9 cellular contexts compared by ENCODE assay signal in genomic region chr6:134052776-134053120, GRCh38. TPM values are rescaled to one million over a fixed set of nuclear protein-coding genes. Genes with fewer than 3 reads are reported as not detected.
DNase-seq lines count a peak whose midpoint lies in the region; ATAC-seq and TF ChIP-seq lines count a peak whose summit lies in the region.
"Had no signal": no experiment of that assay in that cellular context is flagged by ENCODE, and none has a peak within 500 bp of the region (broad histone marks: within the 10 kb centered on the region; RNA-seq: fewer than 3 reads in every experiment).

No MANE protein-coding gene starts in this region.

- WGBS in ectodermal cell, 2 experiments = 0 to 4% methylated on average over 1 of the region's 1 CpG
- no CpG with 5 or more reads among the region's 1 CpG for WGBS in neuronal stem cell (ENCODE audit: extremely low coverage in 2 of 2, insufficient read length in 2 of 2, insufficient replicate concordance in 1 of 2), 2 donors

- H3K9me2 ChIP-seq in Loucy (replicated peaks; ENCODE audit: low read depth, low read length) = no peaks in the 10 kb centered on the region

- H3K4me3 Mint-ChIP-seq in CD14-positive monocyte = peak overlapping the region; percentile 95 to 97

- H3K4me3 ChIP-seq in Loucy (ENCODE audit: low read length, poor library complexity, severe bottlenecking) = peak overlapping the region; percentile 74
- peak overlapping the region; percentile 64 for H3K4me3 ChIP-seq in ectodermal cell (ENCODE audit: insufficient read depth, low read depth, low read length)
- peak overlapping the region in 1 of 2 donors; percentile 83 for H3K4me3 ChIP-seq in neuronal stem cell (ENCODE audit: low read length in 2 of 2)

- no peak overlapping the region for H3K14ac ChIP-seq in neuronal stem cell (ENCODE audit: low read length)

- H3K27ac ChIP-seq in ectodermal cell (ENCODE audit: insufficient read depth, low read depth, low read length, poor library complexity, severe bottlenecking) = peak overlapping the region; percentile 1
- peak overlapping the region; percentile 68 for H3K27ac ChIP-seq in neuronal stem cell (replicated peaks; ENCODE audit: low read length)

- H3K36me3 ChIP-seq in Loucy (ENCODE audit: insufficient read depth, low read length) (no peaks in the 10 kb centered on the region), ectodermal cell (ENCODE audit: control insufficient read depth, insufficient read depth, low read length) (no peaks in the 10 kb centered on the region), neuronal stem cell (replicated peaks in 1 of 2; ENCODE audit: control insufficient read depth in 2 of 2, insufficient read depth in 2 of 2, low read length in 2 of 2) (no peaks in the 10 kb centered on the region)

- H2AK5ac ChIP-seq in neuronal stem cell (ENCODE audit: low read depth, low read length) = no peak overlapping the region

- H3K79me1 ChIP-seq in neuronal stem cell (ENCODE audit: low read depth, low read length) = peaks cover 2% of the 10 kb centered on the region

- no peaks in the 10 kb centered on the region for H4K20me1 ChIP-seq in Loucy (ENCODE audit: insufficient read depth, low read length, poor library complexity, severe bottlenecking)

- H3K18ac ChIP-seq in neuronal stem cell (ENCODE audit: low read length) = no peak overlapping the region

- intact Hi-C loops in CD14-positive monocyte (cut with micrococcal nuclease) = no loop called here

- H3K79me2 ChIP-seq in Loucy (ENCODE audit: insufficient read depth, low read length) = no peaks in the 10 kb centered on the region

- no peak overlapping the region for H3K23ac ChIP-seq in neuronal stem cell (ENCODE audit: low read depth, low read length, poor library complexity)

- no peak for TF ChIP-seq POLR2A in erythroblast (IDR thresholded peaks at IDR 0.05; ENCODE audit: low read length)

- H3F3A ChIP-seq in Loucy (ENCODE audit: low read depth) = no peaks in the 10 kb centered on the region

- ATAC-seq in GM21381 (IDR thresholded peaks at IDR 0.05; ENCODE audit: unreplicated experiment) = no peak

- peak overlapping the region; percentile 56 for H3K4me2 ChIP-seq in Loucy (ENCODE audit: low read depth, low read length, poor library complexity, severe bottlenecking)
- no peak overlapping the region for H3K4me2 ChIP-seq in neuronal stem cell (ENCODE audit: insufficient read depth, low read length, poor library complexity, severe bottlenecking)

- H3K27me3 ChIP-seq in Loucy (ENCODE audit: insufficient read depth, low read length, poor library complexity, severe bottlenecking) (no peaks in the 10 kb centered on the region), ectodermal cell (ENCODE audit: control insufficient read depth, insufficient read depth, low read length, poor library complexity, severe bottlenecking) (no peaks in the 10 kb centered on the region), neuronal stem cell (ENCODE audit: control insufficient read depth in 3 of 3, insufficient read depth in 3 of 3, low read depth in 1 of 3, low read length in 3 of 3) (no peaks in the 10 kb centered on the region)

- H2AFZ ChIP-seq in Loucy (ENCODE audit: low read length) = peak overlapping the region; percentile 89
- peak overlapping the region; percentile 95 for H2AFZ ChIP-seq in neuronal stem cell (ENCODE audit: low read length)

- no peak overlapping the region for H2BK12ac ChIP-seq in neuronal stem cell (ENCODE audit: low read length)

- no peaks in the 10 kb centered on the region for H3K36me3 Mint-ChIP-seq in CD14-positive monocyte

- TF ChIP-seq CTCF in CD14-positive monocyte (IDR thresholded peaks at IDR 0.05) (no peak), Loucy (conservative IDR thresholded peaks at IDR 0.05; ENCODE audit: low read length) (no peak)

- H3K9ac ChIP-seq in Loucy (ENCODE audit: low read depth, low read length, poor library complexity, severe bottlenecking) (no peak overlapping the region), neuronal stem cell (ENCODE audit: low read depth, low read length, poor library complexity) (no peak overlapping the region)

- H3K4me1 ChIP-seq in Loucy (ENCODE audit: insufficient read depth, low read length, poor library complexity, severe bottlenecking) = no peaks in the 10 kb centered on the region
- peaks cover 19% of the 10 kb centered on the region for H3K4me1 ChIP-seq in ectodermal cell (ENCODE audit: control insufficient read depth, insufficient read depth, low read length)
- H3K4me1 ChIP-seq in neuronal stem cell (ENCODE audit: control insufficient read depth in 2 of 2, insufficient read depth in 1 of 2, low read depth in 1 of 2, low read length in 2 of 2) = peaks cover 14% of the 10 kb centered on the region in 2 donors

- H3K9me3 ChIP-seq in Loucy (ENCODE audit: insufficient read depth, low read depth, low read length) = no peaks in the 10 kb centered on the region
- H3K9me3 ChIP-seq in ectodermal cell (ENCODE audit: control insufficient read depth, low read length) = no peaks in the 10 kb centered on the region
- no peaks in the 10 kb centered on the region for H3K9me3 ChIP-seq in neuronal stem cell (replicated peaks in 1 of 2; ENCODE audit: control insufficient read depth in 2 of 2, insufficient read depth in 1 of 2, low read depth in 1 of 2, low read length in 2 of 2)

- no peak overlapping the region for H4K91ac ChIP-seq in neuronal stem cell (ENCODE audit: low read depth, low read length, poor library complexity)

- H2BK15ac ChIP-seq in neuronal stem cell (ENCODE audit: low read length) = no peak overlapping the region

- H4K8ac ChIP-seq in neuronal stem cell (ENCODE audit: low read depth, low read length) = no peak overlapping the region

- no peak overlapping the region for H2BK120ac ChIP-seq in neuronal stem cell (ENCODE audit: low read depth, low read length)

- peaks cover 15% of the 10 kb centered on the region for H3K4me1 Mint-ChIP-seq in CD14-positive monocyte

- H3K27me3 Mint-ChIP-seq in CD14-positive monocyte (ENCODE audit: low read depth in 3 of 3) = peaks cover 0 to 3% (median 2%) of the 10 kb centered on the region in 3 donors

- DNase-seq in CD14-positive monocyte (ENCODE audit: low spot score) (no peak), neuronal stem cell (ENCODE audit: low spot score) (no peak), GDM1 (lab: John Stamatoyannopoulos, UW) (no peak), erythroblast (lab: John Stamatoyannopoulos, UW) (no peak), inferior parietal cortex (ENCODE audit: extremely low spot score) (no peak)
- DNase-seq: NCI-H510A had no signal

- no peak overlapping the region for H3K4ac ChIP-seq in neuronal stem cell (ENCODE audit: low read length)

- peaks cover 0 to 2% (median 0%) of the 10 kb centered on the region in 7 donors for H3K9me3 Mint-ChIP-seq in CD14-positive monocyte

- peak overlapping the region; percentile 89 to 96 (median 93) for H3K27ac Mint-ChIP-seq in CD14-positive monocyte

- no peak overlapping the region for H2BK5ac ChIP-seq in neuronal stem cell (ENCODE audit: low read length)

RNA-seq across cellular contexts. Expression of gene SLC2A12, which starts 0.3 kb away (rescaled TPM):
- polyA plus RNA-seq in CD14-positive monocyte = under 1 TPM; 0.27 to 0.42 TPM
- 15.5 TPM for polyA plus RNA-seq in ectodermal cell (2013, experiment 1 of 4)
- polyA plus RNA-seq in ectodermal cell (2013, experiment 2 of 4) = 14.4 TPM
- 12.4 TPM for polyA plus RNA-seq in ectodermal cell (2013, experiment 3 of 4)
- 13.9 TPM for polyA plus RNA-seq in ectodermal cell (2013, experiment 4 of 4)
- 18.1 TPM for polyA plus RNA-seq in neuronal stem cell (2013, experiment 1 of 2)
- 19.1 TPM for polyA plus RNA-seq in neuronal stem cell (2013, experiment 2 of 2)
